Comparison of ENCODE assay signal across 20 cellular contexts in the genomic region with DNA sequence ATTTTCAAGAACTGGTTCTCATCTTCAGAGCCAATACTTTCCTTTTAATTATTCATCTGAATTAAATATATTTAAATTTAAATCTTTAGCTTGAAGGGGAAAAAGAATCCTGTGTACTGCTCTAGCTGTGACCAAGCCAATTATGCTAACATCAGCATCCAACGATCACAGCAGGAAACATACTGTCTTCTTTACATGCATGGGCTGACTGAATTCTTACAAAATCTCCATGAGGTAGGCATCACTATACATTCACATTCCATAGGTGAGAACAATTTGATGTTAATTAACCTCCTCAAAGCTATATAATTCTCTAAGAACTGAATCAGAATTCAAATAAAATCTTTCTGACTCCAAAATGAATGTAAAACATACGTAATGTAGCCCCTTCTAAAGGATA.
"Had no signal": no experiment of that assay in that cellular context is flagged by ENCODE, and none has a peak within 500 bp of the region (broad histone marks: within the 10 kb centered on the region; RNA-seq: fewer than 3 reads in every experiment).

No MANE protein-coding gene starts in this region.

- H3K4me1 ChIP-seq: esophagus muscularis mucosa, gastrocnemius medialis, heart right ventricle, right atrium auricular region, stomach, transverse colon had no signal

- H3K4me1 Mint-ChIP-seq: naive thymus-derived CD4-positive, alpha-beta T cell; nephron progenitor cell had no signal

- H3K9me3 Mint-ChIP-seq: dendritic cell treated with granulocyte-macrophage colony-stimulating factor and Interleukin-4, amounts not matched to agents 40 ng/mL and 50 ng/mL, for 4 days had no signal

- H3K27me3 Mint-ChIP-seq: effector memory CD8-positive, alpha-beta T cell had no signal

- ATAC-seq: effector memory CD8-positive, alpha-beta T cell; gastrocnemius medialis; left colon; left ventricle myocardium superior; naive thymus-derived CD4-positive, alpha-beta T cell had no signal

- H3K4me3 ChIP-seq: esophagus muscularis mucosa, gastrocnemius medialis, heart right ventricle, lung, right atrium auricular region, stomach, thoracic aorta, transverse colon had no signal

- H3K36me3 ChIP-seq: esophagus muscularis mucosa, gastrocnemius medialis, heart right ventricle, right atrium auricular region, stomach, thoracic aorta, transverse colon had no signal

- H3K27ac Mint-ChIP-seq: dendritic cell treated with granulocyte-macrophage colony-stimulating factor and Interleukin-4, amounts not matched to agents 40 ng/mL and 50 ng/mL, for 4 days; effector memory CD8-positive, alpha-beta T cell; naive thymus-derived CD4-positive, alpha-beta T cell; nephron progenitor cell had no signal

- H3K36me3 Mint-ChIP-seq: naive thymus-derived CD4-positive, alpha-beta T cell had no signal

- H3K4me3 Mint-ChIP-seq: dendritic cell treated with granulocyte-macrophage colony-stimulating factor and Interleukin-4, amounts not matched to agents 40 ng/mL and 50 ng/mL, for 4 days; effector memory CD8-positive, alpha-beta T cell; naive thymus-derived CD4-positive, alpha-beta T cell; nephron progenitor cell had no signal

- H3K27ac ChIP-seq: epithelial cell of prostate, esophagus muscularis mucosa, gastrocnemius medialis, heart right ventricle, right atrium auricular region, stomach, thoracic aorta, transverse colon had no signal

- H3K27me3 ChIP-seq: gastrocnemius medialis, right atrium auricular region, stomach, transverse colon had no signal

- H3K9me3 ChIP-seq: esophagus muscularis mucosa, gastrocnemius medialis, heart right ventricle, right atrium auricular region, stomach, thoracic aorta, transverse colon had no signal

- DNase-seq: effector memory CD8-positive, alpha-beta T cell; gastrocnemius medialis; heart right ventricle; left colon; left ventricle myocardium superior; mesenchymal stem cell; naive thymus-derived CD4-positive, alpha-beta T cell; nephron progenitor cell; small intestine; stimulated activated CD4-positive, alpha-beta T cell treated with anti-CD3 and anti-CD28 coated beads, Interleukin-12 subunit alpha, Interleukin-12 subunit beta, amount 100 ng/mL, for 4 hours; stimulated activated naive CD4-positive, alpha-beta T cell; stomach; substantia nigra; transverse colon had no signal
